ENCODE assay signal across 1 cellular context in the genomic region with DNA sequence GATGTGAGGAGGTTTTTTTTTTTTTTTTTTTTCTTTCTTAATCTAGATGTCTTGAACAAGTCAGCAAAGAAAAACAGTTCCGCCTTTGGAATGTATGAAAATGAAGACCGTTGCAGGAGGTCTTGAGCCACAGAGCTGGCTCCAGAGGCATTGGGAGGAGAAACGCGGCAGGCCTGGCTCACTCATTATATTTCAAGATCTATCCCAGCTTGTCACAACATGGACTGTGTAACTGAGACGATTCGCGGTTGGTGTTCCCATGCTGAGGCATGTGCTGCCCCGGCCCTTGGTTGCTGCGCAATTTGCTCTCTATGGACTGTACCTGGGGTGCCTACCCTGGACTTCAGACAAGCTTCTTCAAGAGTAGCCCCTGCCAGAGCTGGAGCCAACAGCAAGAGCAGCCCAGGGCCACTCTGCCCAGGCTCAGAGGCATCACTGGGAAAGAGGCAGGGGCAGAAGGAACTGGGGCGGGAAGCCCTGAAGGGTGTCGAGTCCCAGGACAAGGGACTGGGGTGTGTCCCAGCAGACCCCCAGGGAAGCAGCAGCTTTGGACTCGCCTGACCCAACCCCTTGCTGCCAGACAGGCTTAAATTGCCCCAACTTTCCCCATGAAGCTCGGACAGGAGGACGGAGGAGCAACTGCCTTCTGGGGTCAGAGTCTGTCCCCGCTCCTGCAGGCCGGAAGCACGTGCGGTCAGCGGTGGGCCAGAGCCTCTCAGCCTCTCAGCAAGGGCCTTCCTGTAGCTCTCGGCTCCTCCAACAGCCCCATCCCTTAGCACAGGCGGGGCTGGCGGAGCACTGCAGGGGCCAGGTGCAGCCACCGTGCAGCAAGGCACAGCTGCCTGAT.
TF ChIP-seq lines count a peak whose summit lies in the region.

No MANE protein-coding gene starts in this region.

TF ChIP-seq in WTC11, 78 proteins besides CTCF, POLR2A, EP300 and RAD21 (continued from another document):
- TF ChIP-seq, protein P1, sequence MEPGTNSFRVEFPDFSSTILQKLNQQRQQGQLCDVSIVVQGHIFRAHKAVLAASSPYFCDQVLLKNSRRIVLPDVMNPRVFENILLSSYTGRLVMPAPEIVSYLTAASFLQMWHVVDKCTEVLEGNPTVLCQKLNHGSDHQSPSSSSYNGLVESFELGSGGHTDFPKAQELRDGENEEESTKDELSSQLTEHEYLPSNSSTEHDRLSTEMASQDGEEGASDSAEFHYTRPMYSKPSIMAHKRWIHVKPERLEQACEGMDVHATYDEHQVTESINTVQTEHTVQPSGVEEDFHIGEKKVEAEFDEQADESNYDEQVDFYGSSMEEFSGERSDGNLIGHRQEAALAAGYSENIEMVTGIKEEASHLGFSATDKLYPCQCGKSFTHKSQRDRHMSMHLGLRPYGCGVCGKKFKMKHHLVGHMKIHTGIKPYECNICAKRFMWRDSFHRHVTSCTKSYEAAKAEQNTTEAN (CRISPR knock-in tag; IDR thresholded peaks at IDR 0.05): peak; percentile 90; the same call in 1 of the 2 replicates
- peak; percentile 90; the same call in 1 of the 2 replicates for TF ChIP-seq ZNF219 (CRISPR knock-in tag; IDR thresholded peaks at IDR 0.05; ENCODE audit: borderline replicate concordance)
- TF ChIP-seq, protein P2, sequence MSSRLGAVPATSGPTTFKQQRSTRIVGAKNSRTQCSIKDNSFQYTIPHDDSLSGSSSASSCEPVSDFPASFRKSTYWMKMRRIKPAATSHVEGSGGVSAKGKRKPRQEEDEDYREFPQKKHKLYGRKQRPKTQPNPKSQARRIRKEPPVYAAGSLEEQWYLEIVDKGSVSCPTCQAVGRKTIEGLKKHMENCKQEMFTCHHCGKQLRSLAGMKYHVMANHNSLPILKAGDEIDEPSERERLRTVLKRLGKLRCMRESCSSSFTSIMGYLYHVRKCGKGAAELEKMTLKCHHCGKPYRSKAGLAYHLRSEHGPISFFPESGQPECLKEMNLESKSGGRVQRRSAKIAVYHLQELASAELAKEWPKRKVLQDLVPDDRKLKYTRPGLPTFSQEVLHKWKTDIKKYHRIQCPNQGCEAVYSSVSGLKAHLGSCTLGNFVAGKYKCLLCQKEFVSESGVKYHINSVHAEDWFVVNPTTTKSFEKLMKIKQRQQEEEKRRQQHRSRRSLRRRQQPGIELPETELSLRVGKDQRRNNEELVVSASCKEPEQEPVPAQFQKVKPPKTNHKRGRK (CRISPR knock-in tag; IDR thresholded peaks at IDR 0.05; ENCODE audit: borderline replicate concordance): no peak
- TF ChIP-seq CREB1 (CRISPR knock-in tag; IDR thresholded peaks at IDR 0.05): peak; percentile 86; the same call in 1 of the 2 replicates
- no peak for TF ChIP-seq MXD4 (CRISPR knock-in tag; IDR thresholded peaks at IDR 0.05; ENCODE audit: borderline replicate concordance)
- TF ChIP-seq, protein P3, sequence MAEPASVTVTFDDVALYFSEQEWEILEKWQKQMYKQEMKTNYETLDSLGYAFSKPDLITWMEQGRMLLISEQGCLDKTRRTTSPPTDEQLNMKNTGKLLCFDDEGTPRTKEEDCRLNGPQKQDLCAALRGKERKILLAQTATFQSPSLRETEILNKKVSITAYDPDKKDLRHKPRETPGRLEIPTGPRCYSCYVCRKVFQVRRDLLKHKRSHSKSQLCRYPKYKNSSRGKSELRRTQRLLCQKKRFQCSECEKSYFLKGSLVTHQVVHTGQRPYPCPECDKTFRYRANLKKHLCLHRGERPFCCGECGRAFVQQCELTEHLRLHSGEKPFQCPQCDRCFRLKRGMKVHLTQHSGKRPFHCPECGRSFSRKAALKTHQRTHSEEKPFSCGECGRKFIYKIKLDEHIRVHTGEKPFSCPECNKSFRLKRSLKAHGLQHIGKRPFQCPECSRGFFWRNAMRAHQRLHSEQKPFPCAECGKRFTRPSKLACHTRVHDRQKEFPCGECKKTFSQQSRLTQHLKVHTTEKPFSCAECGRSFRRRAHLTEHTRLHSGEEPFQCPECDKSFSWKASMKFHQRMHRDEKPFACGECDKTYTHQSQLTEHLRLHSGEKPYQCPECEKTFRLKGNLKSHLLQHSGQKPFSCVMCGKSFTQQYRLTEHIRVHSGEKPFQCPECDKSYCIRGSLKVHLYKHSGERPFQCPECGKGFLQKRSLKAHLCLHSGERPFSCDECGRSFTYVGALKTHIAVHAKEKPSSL (CRISPR knock-in tag; conservative IDR thresholded peaks at IDR 0.05): no peak
- no peak for TF ChIP-seq CBFB (CRISPR knock-in tag; IDR thresholded peaks at IDR 0.05; ENCODE audit: low read depth)
- TF ChIP-seq, protein P4, sequence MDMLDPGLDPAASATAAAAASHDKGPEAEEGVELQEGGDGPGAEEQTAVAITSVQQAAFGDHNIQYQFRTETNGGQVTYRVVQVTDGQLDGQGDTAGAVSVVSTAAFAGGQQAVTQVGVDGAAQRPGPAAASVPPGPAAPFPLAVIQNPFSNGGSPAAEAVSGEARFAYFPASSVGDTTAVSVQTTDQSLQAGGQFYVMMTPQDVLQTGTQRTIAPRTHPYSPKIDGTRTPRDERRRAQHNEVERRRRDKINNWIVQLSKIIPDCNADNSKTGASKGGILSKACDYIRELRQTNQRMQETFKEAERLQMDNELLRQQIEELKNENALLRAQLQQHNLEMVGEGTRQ (CRISPR knock-in tag; IDR thresholded peaks at IDR 0.05): peak; percentile 69
- TF ChIP-seq, protein P5, sequence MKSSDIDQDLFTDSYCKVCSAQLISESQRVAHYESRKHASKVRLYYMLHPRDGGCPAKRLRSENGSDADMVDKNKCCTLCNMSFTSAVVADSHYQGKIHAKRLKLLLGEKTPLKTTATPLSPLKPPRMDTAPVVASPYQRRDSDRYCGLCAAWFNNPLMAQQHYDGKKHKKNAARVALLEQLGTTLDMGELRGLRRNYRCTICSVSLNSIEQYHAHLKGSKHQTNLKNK (CRISPR knock-in tag; IDR thresholded peaks at IDR 0.05): no peak
- TF ChIP-seq NFYB (CRISPR knock-in tag; conservative IDR thresholded peaks at IDR 0.05; ENCODE audit: low read depth): no peak
- TF ChIP-seq ATF1 (CRISPR knock-in tag; IDR thresholded peaks at IDR 0.05): no peak
- peak; percentile 29; the same call in 1 of the 2 replicates for TF ChIP-seq ZNF423 (CRISPR knock-in tag; IDR thresholded peaks at IDR 0.05)
- no peak for TF ChIP-seq KAT7 (CRISPR knock-in tag; IDR thresholded peaks at IDR 0.05; ENCODE audit: borderline replicate concordance)
- TF ChIP-seq NR2C2 (CRISPR knock-in tag; IDR thresholded peaks at IDR 0.05): peak; percentile 75; the same call in 1 of the 2 replicates
- peak; percentile 55; the same call in 1 of the 2 replicates for TF ChIP-seq TCF7 (CRISPR knock-in tag; IDR thresholded peaks at IDR 0.05; ENCODE audit: low read depth)
- TF ChIP-seq, protein P6, sequence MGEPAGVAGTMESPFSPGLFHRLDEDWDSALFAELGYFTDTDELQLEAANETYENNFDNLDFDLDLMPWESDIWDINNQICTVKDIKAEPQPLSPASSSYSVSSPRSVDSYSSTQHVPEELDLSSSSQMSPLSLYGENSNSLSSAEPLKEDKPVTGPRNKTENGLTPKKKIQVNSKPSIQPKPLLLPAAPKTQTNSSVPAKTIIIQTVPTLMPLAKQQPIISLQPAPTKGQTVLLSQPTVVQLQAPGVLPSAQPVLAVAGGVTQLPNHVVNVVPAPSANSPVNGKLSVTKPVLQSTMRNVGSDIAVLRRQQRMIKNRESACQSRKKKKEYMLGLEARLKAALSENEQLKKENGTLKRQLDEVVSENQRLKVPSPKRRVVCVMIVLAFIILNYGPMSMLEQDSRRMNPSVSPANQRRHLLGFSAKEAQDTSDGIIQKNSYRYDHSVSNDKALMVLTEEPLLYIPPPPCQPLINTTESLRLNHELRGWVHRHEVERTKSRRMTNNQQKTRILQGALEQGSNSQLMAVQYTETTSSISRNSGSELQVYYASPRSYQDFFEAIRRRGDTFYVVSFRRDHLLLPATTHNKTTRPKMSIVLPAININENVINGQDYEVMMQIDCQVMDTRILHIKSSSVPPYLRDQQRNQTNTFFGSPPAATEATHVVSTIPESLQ (CRISPR knock-in tag; IDR thresholded peaks at IDR 0.05): no peak
- TF ChIP-seq ELF4 (CRISPR knock-in tag; IDR thresholded peaks at IDR 0.05; ENCODE audit: low read depth): 0 out of 2 replicates have a peak, but pooled peaks have one; percentile 34
- TF ChIP-seq, protein P7, sequence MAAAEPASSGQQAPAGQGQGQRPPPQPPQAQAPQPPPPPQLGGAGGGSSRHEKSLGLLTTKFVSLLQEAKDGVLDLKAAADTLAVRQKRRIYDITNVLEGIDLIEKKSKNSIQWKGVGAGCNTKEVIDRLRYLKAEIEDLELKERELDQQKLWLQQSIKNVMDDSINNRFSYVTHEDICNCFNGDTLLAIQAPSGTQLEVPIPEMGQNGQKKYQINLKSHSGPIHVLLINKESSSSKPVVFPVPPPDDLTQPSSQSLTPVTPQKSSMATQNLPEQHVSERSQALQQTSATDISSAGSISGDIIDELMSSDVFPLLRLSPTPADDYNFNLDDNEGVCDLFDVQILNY (CRISPR knock-in tag; IDR thresholded peaks at IDR 0.05): peak; percentile 84
- TF ChIP-seq, protein P8, sequence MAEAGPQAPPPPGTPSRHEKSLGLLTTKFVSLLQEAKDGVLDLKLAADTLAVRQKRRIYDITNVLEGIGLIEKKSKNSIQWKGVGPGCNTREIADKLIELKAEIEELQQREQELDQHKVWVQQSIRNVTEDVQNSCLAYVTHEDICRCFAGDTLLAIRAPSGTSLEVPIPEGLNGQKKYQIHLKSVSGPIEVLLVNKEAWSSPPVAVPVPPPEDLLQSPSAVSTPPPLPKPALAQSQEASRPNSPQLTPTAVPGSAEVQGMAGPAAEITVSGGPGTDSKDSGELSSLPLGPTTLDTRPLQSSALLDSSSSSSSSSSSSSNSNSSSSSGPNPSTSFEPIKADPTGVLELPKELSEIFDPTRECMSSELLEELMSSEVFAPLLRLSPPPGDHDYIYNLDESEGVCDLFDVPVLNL (CRISPR knock-in tag; IDR thresholded peaks at IDR 0.05; ENCODE audit: borderline replicate concordance, low read depth): no peak; the same call in 1 of the 2 replicates
- TF ChIP-seq, protein P9, sequence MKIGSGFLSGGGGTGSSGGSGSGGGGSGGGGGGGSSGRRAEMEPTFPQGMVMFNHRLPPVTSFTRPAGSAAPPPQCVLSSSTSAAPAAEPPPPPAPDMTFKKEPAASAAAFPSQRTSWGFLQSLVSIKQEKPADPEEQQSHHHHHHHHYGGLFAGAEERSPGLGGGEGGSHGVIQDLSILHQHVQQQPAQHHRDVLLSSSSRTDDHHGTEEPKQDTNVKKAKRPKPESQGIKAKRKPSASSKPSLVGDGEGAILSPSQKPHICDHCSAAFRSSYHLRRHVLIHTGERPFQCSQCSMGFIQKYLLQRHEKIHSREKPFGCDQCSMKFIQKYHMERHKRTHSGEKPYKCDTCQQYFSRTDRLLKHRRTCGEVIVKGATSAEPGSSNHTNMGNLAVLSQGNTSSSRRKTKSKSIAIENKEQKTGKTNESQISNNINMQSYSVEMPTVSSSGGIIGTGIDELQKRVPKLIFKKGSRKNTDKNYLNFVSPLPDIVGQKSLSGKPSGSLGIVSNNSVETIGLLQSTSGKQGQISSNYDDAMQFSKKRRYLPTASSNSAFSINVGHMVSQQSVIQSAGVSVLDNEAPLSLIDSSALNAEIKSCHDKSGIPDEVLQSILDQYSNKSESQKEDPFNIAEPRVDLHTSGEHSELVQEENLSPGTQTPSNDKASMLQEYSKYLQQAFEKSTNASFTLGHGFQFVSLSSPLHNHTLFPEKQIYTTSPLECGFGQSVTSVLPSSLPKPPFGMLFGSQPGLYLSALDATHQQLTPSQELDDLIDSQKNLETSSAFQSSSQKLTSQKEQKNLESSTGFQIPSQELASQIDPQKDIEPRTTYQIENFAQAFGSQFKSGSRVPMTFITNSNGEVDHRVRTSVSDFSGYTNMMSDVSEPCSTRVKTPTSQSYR (CRISPR knock-in tag; IDR thresholded peaks at IDR 0.05): peak; percentile 86; the same call in 1 of the 2 replicates
- peak; percentile 79 for TF ChIP-seq FOXK1 (CRISPR knock-in tag; IDR thresholded peaks at IDR 0.05)
- peak; percentile 90; the same call in 1 of the 2 replicates for TF ChIP-seq TP53 (CRISPR knock-in tag; IDR thresholded peaks at IDR 0.05)
